Comparison of ENCODE assay signal across 13 cellular contexts in the genomic region with DNA sequence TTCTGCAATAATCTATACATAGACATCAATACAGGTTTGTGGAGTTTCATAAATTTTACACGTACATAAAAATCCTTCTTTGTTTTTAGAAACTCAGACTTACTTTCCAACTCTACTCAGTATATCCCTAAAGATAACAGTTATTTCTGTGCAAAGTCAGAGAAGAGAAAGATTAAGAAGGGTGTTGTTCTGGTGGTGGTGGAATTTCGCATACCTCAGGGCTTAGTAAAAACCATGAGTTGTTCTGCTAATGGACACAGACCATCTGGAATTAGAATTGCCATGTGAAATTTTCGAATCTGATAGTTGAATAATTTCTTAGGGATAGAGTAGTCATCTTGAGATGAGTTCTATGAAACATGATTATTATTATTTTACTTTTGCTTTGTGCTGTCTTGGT.
DNase-seq lines count a peak whose midpoint lies in the region; TF ChIP-seq lines count a peak whose summit lies in the region.
"Had no signal": no experiment of that assay in that cellular context is flagged by ENCODE, and none has a peak within 500 bp of the region (broad histone marks: within the 10 kb centered on the region; RNA-seq: fewer than 3 reads in every experiment).

No MANE protein-coding gene starts in this region.

- TF ChIP-seq CTCF in WI38 (IDR thresholded peaks at IDR 0.05; ENCODE audit: low read depth, low read length) (no peak), fibroblast of villous mesenchyme (IDR thresholded peaks at IDR 0.05; ENCODE audit: insufficient read depth, low read depth, low read length) (no peak)

- H3K4me3 ChIP-seq in WI38 (ENCODE audit: low read depth, low read length) (peak overlapping the region; percentile 25), fibroblast of villous mesenchyme (ENCODE audit: low read depth, low read length) (peak overlapping the region; percentile 24), skeletal muscle cell (ENCODE audit: low read depth, low read length) (no peak overlapping the region)
- H3K4me3 ChIP-seq: PC-9 had no signal

- DNase-seq in ELR (ENCODE audit: low read depth) (peak; percentile 57), fibroblast of villous mesenchyme (ENCODE audit: low read depth) (peak; percentile 88), skeletal muscle cell (ENCODE audit: low read depth) (peak; percentile 30), medulla oblongata (ENCODE audit: extremely low spot score) (no peak), cerebellum (ENCODE audit: low spot score) (no peak), superior temporal gyrus (ENCODE audit: extremely low spot score) (no peak), NCI-H510A treated with DMSO at 0.1 percent for 48 hours (lab: John Stamatoyannopoulos, UW) (no peak)
- DNase-seq: activated CD4-positive, alpha-beta T cell treated with anti-CD3 and anti-CD28 coated beads, Interleukin-2, amount 50 U/mL, for 4 hours; CD8-positive, alpha-beta memory T cell; NCI-H2171 treated with DMSO at 0.1 percent for 48 hours; PC-9; T-helper 2 cell had no signal

Comparison
In these comparisons a context has a peak if more than half of its experiments do, and no peak if none do; other contexts are left out.
1. DNase-seq: peak in ELR (single experiment), fibroblast of villous mesenchyme (single experiment) and skeletal muscle cell (single experiment); none in medulla oblongata (single experiment), cerebellum (single experiment), superior temporal gyrus (single experiment) and NCI-H510A treated with DMSO at 0.1 percent for 48 hours (single experiment).